In genomic region chr1:116570358-116571214, GRCh38 we compare ENCODE assay signal across 1 cellular context.
TF ChIP-seq lines count a peak whose summit lies in the region.

CD58 (minus strand) TSS chr1:116571026; CDS start chr1:116570972, 54 bp downstream.

TF ChIP-seq in HepG2, 621 proteins besides CTCF, POLR2A, EP300 and RAD21 (continued from another document and continues in another):
- peak; percentile 73; the same call in 1 of the 2 replicates for TF ChIP-seq ZGPAT (CRISPR knock-in tag; IDR thresholded peaks at IDR 0.05)
- peak; percentile 83 for TF ChIP-seq AGO2 (optimal IDR thresholded peaks at IDR 0.05; ENCODE audit: low read depth, low read length)
- TF ChIP-seq ZNF530 (CRISPR knock-in tag; IDR thresholded peaks at IDR 0.05; ENCODE audit: low read depth), result no peak
- peak; percentile 23; the same call in 1 of the 2 replicates for TF ChIP-seq HOXA3 (CRISPR knock-in tag; IDR thresholded peaks at IDR 0.05)
- TF ChIP-seq SMAD3 (CRISPR knock-in tag; IDR thresholded peaks at IDR 0.05), result peak; percentile 54
- peak; percentile 81; the same call in 1 of the 2 replicates for TF ChIP-seq BRD4 (CRISPR knock-in tag; IDR thresholded peaks at IDR 0.05)
- no peak for TF ChIP-seq BORCS8-MEF2B (CRISPR knock-in tag; IDR thresholded peaks at IDR 0.05)
- TF ChIP-seq KLF13 (CRISPR knock-in tag; IDR thresholded peaks at IDR 0.05), result no peak
- peak; percentile 81; the same call in 1 of the 2 replicates for TF ChIP-seq ZSCAN21 (CRISPR knock-in tag; IDR thresholded peaks at IDR 0.05; ENCODE audit: borderline replicate concordance)
- no peak for TF ChIP-seq JDP2 (CRISPR knock-in tag; IDR thresholded peaks at IDR 0.05; ENCODE audit: borderline replicate concordance)
- peak; percentile 9; the same call in 1 of the 2 replicates for TF ChIP-seq TFAP4 (IDR thresholded peaks at IDR 0.05; ENCODE audit: borderline replicate concordance, low read depth)
- peak; percentile 35; the same call in 1 of the 2 replicates for TF ChIP-seq ZNF607 (CRISPR knock-in tag; IDR thresholded peaks at IDR 0.05; ENCODE audit: borderline replicate concordance)
- no peak for TF ChIP-seq HNF1A (IDR thresholded peaks at IDR 0.05; ENCODE audit: low read depth)
- 0 out of 2 replicates have a peak, but pooled peaks have one; percentile 26 for TF ChIP-seq HNF1A (CRISPR knock-in tag; IDR thresholded peaks at IDR 0.05; ENCODE audit: borderline replicate concordance)
- TF ChIP-seq ZMYM4 (CRISPR knock-in tag; IDR thresholded peaks at IDR 0.05), result peak; percentile 41; the same call in 1 of the 2 replicates
- peak; percentile 53 for TF ChIP-seq STAG1 (CRISPR knock-in tag; IDR thresholded peaks at IDR 0.05)
- peak; percentile 40; the same call in 1 of the 2 replicates for TF ChIP-seq RFXAP (CRISPR knock-in tag; IDR thresholded peaks at IDR 0.05; ENCODE audit: borderline replicate concordance)
- TF ChIP-seq HDAC2 (CRISPR knock-in tag; IDR thresholded peaks at IDR 0.05), result 0 out of 2 replicates have a peak, but pooled peaks have one; percentile 8
- TF ChIP-seq TAF1 (CRISPR knock-in tag; IDR thresholded peaks at IDR 0.05), result peak; percentile 72
- TF ChIP-seq ZSCAN5A (CRISPR knock-in tag; IDR thresholded peaks at IDR 0.05; ENCODE audit: borderline replicate concordance), result no peak
- 0 out of 2 replicates have a peak, but pooled peaks have one; percentile 12 for TF ChIP-seq ZNF33B (CRISPR knock-in tag; IDR thresholded peaks at IDR 0.05)
- peak; percentile 6; the same call in 1 of the 2 replicates for TF ChIP-seq ATF3 (CRISPR knock-in tag; IDR thresholded peaks at IDR 0.05)
- TF ChIP-seq FOXO1 (CRISPR knock-in tag; IDR thresholded peaks at IDR 0.05), result 0 out of 2 replicates have a peak, but pooled peaks have one; percentile 27
- peak; percentile 35; the same call in 1 of the 2 replicates for TF ChIP-seq PHF20 (CRISPR knock-in tag; IDR thresholded peaks at IDR 0.05)
- TF ChIP-seq ZBTB4 (CRISPR knock-in tag; IDR thresholded peaks at IDR 0.05; ENCODE audit: borderline replicate concordance), result no peak
- TF ChIP-seq ZNF740 (CRISPR knock-in tag; IDR thresholded peaks at IDR 0.05), result 0 out of 2 replicates have a peak, but pooled peaks have one; percentile 56
- no peak for TF ChIP-seq ZNF446 (CRISPR knock-in tag; IDR thresholded peaks at IDR 0.05)
- no peak for TF ChIP-seq SOX13 (IDR thresholded peaks at IDR 0.05)
- TF ChIP-seq SOX13 (CRISPR knock-in tag; conservative IDR thresholded peaks at IDR 0.05 in 1 of 2, IDR thresholded peaks at IDR 0.05 in 1 of 2), result peak in 1 of 2 experiments; percentile 18; a peak in 1 of 4 replicates
- TF ChIP-seq MNT (IDR thresholded peaks at IDR 0.05), result no peak
- TF ChIP-seq PAF1 (CRISPR knock-in tag; IDR thresholded peaks at IDR 0.05), result no peak
- peak; percentile 63 for TF ChIP-seq KDM2A (CRISPR knock-in tag; IDR thresholded peaks at IDR 0.05; ENCODE audit: borderline replicate concordance, low read depth)
- TF ChIP-seq GATAD2A (CRISPR knock-in tag; IDR thresholded peaks at IDR 0.05), result 0 out of 2 replicates have a peak, but pooled peaks have one; percentile 11
- TF ChIP-seq KLF6 (CRISPR knock-in tag; IDR thresholded peaks at IDR 0.05), result peak; percentile 56; the same call in 1 of the 2 replicates
- peak; percentile 82 to 86; a peak in 3 of 4 replicates for TF ChIP-seq HMGXB4 (CRISPR knock-in tag; IDR thresholded peaks at IDR 0.05; ENCODE audit: borderline replicate concordance in 1 of 2, low read depth in 1 of 2)
- TF ChIP-seq AHDC1 (CRISPR knock-in tag; IDR thresholded peaks at IDR 0.05; ENCODE audit: borderline replicate concordance), result no peak
